Comparison of ENCODE assay signal across 30 cellular contexts in genomic region chr5:173075970-173076369, GRCh38.
"Had no signal": no experiment of that assay in that cellular context is flagged by ENCODE, and none has a peak within 500 bp of the region (broad histone marks: within the 10 kb centered on the region; RNA-seq: fewer than 3 reads in every experiment).

No MANE protein-coding gene starts in this region.

- DNase-seq: naive B cell; naive thymus-derived CD8-positive, alpha-beta T cell; nephron progenitor cell; nucleus accumbens; pancreas; posterior cingulate gyrus; psoas muscle; right cardiac atrium; spleen; stimulated activated CD4-positive, alpha-beta T cell treated with anti-CD3 and anti-CD28 coated beads, Interleukin-12 subunit alpha, Interleukin-12 subunit beta, amount 100 ng/mL, for 4 hours; stimulated activated CD4-positive, alpha-beta T cell treated with anti-CD3 and anti-CD28 coated beads, Interleukin-1b, Interleukin-23, amount 100 ng/mL, for 48 hours; stimulated activated CD4-positive, alpha-beta T cell treated with anti-CD3 and anti-CD28 coated beads, Interleukin-4, amount 100 ng/mL, for 1 hour; stimulated activated CD4-positive, alpha-beta T cell treated with anti-CD3 and anti-CD28 coated beads, Interleukin-4, amount 100 ng/mL, for 4 hours; stimulated activated CD8-positive, alpha-beta memory T cell treated with anti-CD3 and anti-CD28 coated beads, Interleukin-4, amount 100 ng/mL, for 48 hours; stimulated activated naive CD4-positive, alpha-beta T cell; stimulated activated naive CD8-positive, alpha-beta T cell treated with anti-CD3 and anti-CD28 coated beads, Interleukin-15, amount 100 ng/mL, for 72 hours; stimulated activated naive CD8-positive, alpha-beta T cell treated with anti-CD3 and anti-CD28 coated beads, Interleukin-15, Interleukin-2, amounts not matched to agents 100 U/mL and 50 U/mL, for 24 hours; substantia nigra; testis; upper lobe of left lung had no signal

- H3K27me3 ChIP-seq: neutrophil, pancreas, spleen, suprapubic skin, testis, tibial nerve, upper lobe of left lung, vagina had no signal

- H3K9me3 ChIP-seq: neutrophil, pancreas, psoas muscle, suprapubic skin, testis, tibial nerve, upper lobe of left lung, vagina had no signal

- H3K4me2 ChIP-seq: smooth muscle cell had no signal

- ATAC-seq: naive thymus-derived CD8-positive, alpha-beta T cell; natural killer cell treated with Interleukin-12 subunit alpha and Interleukin-12 subunit beta and Interleukin-15 and Interleukin-18, amount 100 ng/mL, for 72 hours; pancreas; psoas muscle; right cardiac atrium; sciatic nerve; stimulated activated memory B cell treated with anti-CD40 and anti-IgM and Interleukin-4, amounts not matched to agents 10 μg/mL and 1 μg/mL and 100 μg/mL, for 72 hours; stimulated activated naive CD8-positive, alpha-beta T cell treated with anti-CD3 and anti-CD28 coated beads, Interleukin-15, amount 100 ng/mL, for 72 hours; stimulated activated naive CD8-positive, alpha-beta T cell treated with anti-CD3 and anti-CD28 coated beads, Interleukin-15, Interleukin-2, amounts not matched to agents 100 U/mL and 50 U/mL, for 24 hours had no signal

- H3K36me3 ChIP-seq: pancreas, suprapubic skin had no signal

- FAIRE-seq: pancreas, urothelium cell line had no signal

- H3K4me3 ChIP-seq: pancreas, psoas muscle, skin epidermis, smooth muscle cell, spleen, suprapubic skin, testis, tibial nerve, upper lobe of left lung, vagina had no signal

- H3K27ac ChIP-seq: neutrophil, pancreas, psoas muscle, skin epidermis, spleen, suprapubic skin, testis, tibial nerve, upper lobe of left lung, vagina had no signal

- H3K4me1 ChIP-seq: pancreas had no signal
